In genomic region chr10:101442456-101442800, GRCh38 we compare ENCODE assay signal across 10 cellular contexts.
A peak's percentile ranks its signal among the peaks of the same experiment; 100 is the strongest.
DNase-seq lines count a peak whose midpoint lies in the region; ATAC-seq and TF ChIP-seq lines count a peak whose summit lies in the region.
"Had no signal": no experiment of that assay in that cellular context is flagged by ENCODE, and none has a peak within 500 bp of the region (broad histone marks: within the 10 kb centered on the region; RNA-seq: fewer than 3 reads in every experiment).

No MANE protein-coding gene starts in this region.

- no peak overlapping the region for H4K8ac ChIP-seq in H9 (replicated peaks; ENCODE audit: insufficient read length, low read depth, low read length)

- H3K9me3 ChIP-seq in HCT116 (ENCODE audit: control insufficient read depth in 1 of 2, insufficient read depth in 1 of 2, low read depth in 1 of 2, low read length in 2 of 2), result no peaks in the 10 kb centered on the region
- no peaks in the 10 kb centered on the region for H3K9me3 ChIP-seq in T-helper 17 cell (ENCODE audit: control insufficient read depth, low read length, poor library complexity, severe bottlenecking)
- no peaks in the 10 kb centered on the region for H3K9me3 ChIP-seq in H9 (ENCODE audit: control insufficient read depth, low read depth, low read length)
- H3K9me3 ChIP-seq: SJCRH30 had no signal

- H3K4me1 ChIP-seq in HCT116 (ENCODE audit: control insufficient read depth in 1 of 2, insufficient read depth in 2 of 2, low read length in 2 of 2), result no peaks in the 10 kb centered on the region
- peaks cover 2% of the 10 kb centered on the region; the same call in 1 of the 2 replicates for H3K4me1 ChIP-seq in H9 (ENCODE audit: insufficient read depth, low read length)

- H3K27ac ChIP-seq in 22Rv1 (no peak overlapping the region), HCT116 (ENCODE audit: low read depth, low read length) (no peak overlapping the region), H9 (ENCODE audit: insufficient read length, low read depth, low read length) (no peak overlapping the region)

- H2AK5ac ChIP-seq in H9 (ENCODE audit: insufficient read length, low read length), result no peak overlapping the region

- TF ChIP-seq RAD21 in HCT116 (IDR thresholded peaks at IDR 0.05; ENCODE audit: low read depth), result no peak

- H2BK15ac ChIP-seq in H9 (ENCODE audit: low read depth, low read length), result no peak overlapping the region

- H3K79me2 ChIP-seq in HCT116 (ENCODE audit: insufficient read depth, low read length) (no peaks in the 10 kb centered on the region; the same call in 1 of the 2 replicates), H9 (ENCODE audit: insufficient read depth, low read length) (no peaks in the 10 kb centered on the region)

- no peak overlapping the region for H3K23ac ChIP-seq in H9 (ENCODE audit: insufficient read length, low read depth, low read length)

- CTCF ChIA-PET in HCT116 (lab: Charles Lee) (interaction anchor here (1.0 to 7.4 kb wide), 7 partner anchors 14 to 228 kb away, joined by 3 to 182 read pairs (median 10); no protein-coding TSS in a partner anchor), WTC11 (lab: Charles Lee) (interaction anchor here (0.7 to 7.6 kb wide), 15 partner anchors 8 to 229 kb away, joined by 3 to 118 read pairs (median 7); partner anchors contain the start of gene BTRC)

- WGBS in H9 (ENCODE audit: extremely low coverage, insufficient read length, low lambda C conversion rate), result no CpG with 5 or more reads among the region's 3 CpGs

- H3K27me3 Mint-ChIP-seq in T-helper 17 cell (no peaks in the 10 kb centered on the region), memory B cell (no peaks in the 10 kb centered on the region), H9 (ENCODE audit: low read depth) (no peaks in the 10 kb centered on the region), WTC11 (ENCODE audit: low read depth) (no peaks in the 10 kb centered on the region)
- no peaks in the 10 kb centered on the region for H3K27me3 Mint-ChIP-seq in stimulated activated naive B cell treated with anti-CD40 and anti-IgM and Interleukin-4, amounts not matched to agents 10 μg/mL and 1 μg/mL and 100 μg/mL, for 72 hours
- H3K27me3 Mint-ChIP-seq: CD4-positive, alpha-beta memory T cell had no signal

- no peak overlapping the region for H3K4me3 ChIP-seq in HCT116 (replicated peaks in 1 of 2; ENCODE audit: low read depth in 1 of 2, low read length in 2 of 2)
- H3K4me3 ChIP-seq: SJCRH30 had no signal

- no peaks in the 10 kb centered on the region for H3K9me2 ChIP-seq in HCT116 (ENCODE audit: insufficient read depth)

- no peak overlapping the region for H2BK5ac ChIP-seq in H9 (ENCODE audit: insufficient read length, low read length)

- H4K5ac ChIP-seq in H9 (ENCODE audit: insufficient read length, low read depth, low read length), result no peak overlapping the region

- H2AFZ ChIP-seq in HCT116 (ENCODE audit: low read depth, low read length, poor library complexity, severe bottlenecking) (no peak overlapping the region), H9 (ENCODE audit: low read length) (no peak overlapping the region)

- ATAC-seq in HCT116, result no peak
- no peak for ATAC-seq in T-helper 17 cell
- ATAC-seq in memory B cell (ENCODE audit: low read depth), result no peak
- ATAC-seq in SK-N-SH treated with all-trans-retinoic acid at 6 μM for 48 hours, result no peak
- no peak for ATAC-seq in WTC11
- ATAC-seq in stimulated activated naive B cell treated with anti-CD40 and anti-IgM and Interleukin-4, amounts not matched to agents 10 μg/mL and 1 μg/mL and 100 μg/mL, for 72 hours (replicated peaks), result no peak

- H2BK12ac ChIP-seq in H9 (ENCODE audit: insufficient read length, low read depth, low read length), result no peak overlapping the region

- no peak overlapping the region for H4K91ac ChIP-seq in H9 (ENCODE audit: insufficient read length, low read depth, low read length)

- H3K27ac Mint-ChIP-seq in T-helper 17 cell (no peak overlapping the region), memory B cell (peak overlapping the region; percentile 15), H9 (no peak overlapping the region), WTC11 (no peak overlapping the region)
- H3K27ac Mint-ChIP-seq in stimulated activated naive B cell treated with anti-CD40 and anti-IgM and Interleukin-4, amounts not matched to agents 10 μg/mL and 1 μg/mL and 100 μg/mL, for 72 hours, result no peak overlapping the region

- no peak for TF ChIP-seq POLR2A in HCT116 (IDR thresholded peaks at IDR 0.05; ENCODE audit: borderline replicate concordance, extremely low read depth, insufficient read depth, insufficient read length)

- H2BK20ac ChIP-seq in H9 (ENCODE audit: low read depth, low read length, poor library complexity, severe bottlenecking), result no peak overlapping the region

- H3K56ac ChIP-seq in H9 (ENCODE audit: insufficient read length, low read depth, low read length), result no peak overlapping the region

- H4K20me1 ChIP-seq in HCT116 (ENCODE audit: insufficient read depth) (no peaks in the 10 kb centered on the region), H9 (ENCODE audit: control insufficient read depth, insufficient read depth, insufficient read length) (no peaks in the 10 kb centered on the region)

- no peak overlapping the region for H2BK120ac ChIP-seq in H9 (ENCODE audit: low read depth, low read length, poor library complexity, severe bottlenecking)

- DNase-seq in HCT116 (ENCODE audit: low read depth, low spot score) (no peak), T-helper 17 cell (no peak), memory B cell (ENCODE audit: low spot score in 2 of 2) (no peak), H9 (no peak), WTC11 (ENCODE audit: low spot score) (no peak)
- no peak for DNase-seq in stimulated activated naive B cell treated with anti-CD40 and anti-IgM and Interleukin-4, amounts not matched to agents 10 μg/mL and 1 μg/mL and 100 μg/mL, for 72 hours

- no peak overlapping the region for H3K18ac ChIP-seq in H9 (ENCODE audit: insufficient read length, low read depth, low read length)

- H3K36me3 ChIP-seq in HCT116 (ENCODE audit: control insufficient read depth in 1 of 2, insufficient read depth in 2 of 2, low read length in 2 of 2), result no peaks in the 10 kb centered on the region
- H3K36me3 ChIP-seq: SJCRH30 had no signal

- no peaks in the 10 kb centered on the region for H3K23me2 ChIP-seq in H9 (ENCODE audit: insufficient read length, low read depth, low read length, poor library complexity, severe bottlenecking)

- BruUV-seq in HCT116 (replicated peaks; lab: Mats Ljungman, UMichigan), result no TSS peak

- H3K27me3 ChIP-seq in HCT116 (ENCODE audit: insufficient read depth, low read length) (no peaks in the 10 kb centered on the region), H9 (ENCODE audit: insufficient read depth, low read length) (no peaks in the 10 kb centered on the region)
- H3K27me3 ChIP-seq: SJCRH30 had no signal

- H3K9ac ChIP-seq in HCT116 (ENCODE audit: low read length) (no peak overlapping the region), H9 (ENCODE audit: extremely low read depth, insufficient read length, low read length) (no peak overlapping the region)

- intact Hi-C loops in HCT116 (cut with micrococcal nuclease), result loop anchor here (1.0 kb wide), 3 partner anchors 141 to 228 kb away; no protein-coding TSS in a partner anchor

- no peaks in the 10 kb centered on the region for H3K79me1 ChIP-seq in H9 (ENCODE audit: insufficient read depth, low read depth, low read length, poor library complexity, severe bottlenecking)

- H3K4me3 Mint-ChIP-seq in T-helper 17 cell (peak overlapping the region; percentile 50), memory B cell (no peak overlapping the region), H9 (no peak overlapping the region), WTC11 (no peak overlapping the region)
- no peak overlapping the region for H3K4me3 Mint-ChIP-seq in stimulated activated naive B cell treated with anti-CD40 and anti-IgM and Interleukin-4, amounts not matched to agents 10 μg/mL and 1 μg/mL and 100 μg/mL, for 72 hours
- H3K4me3 Mint-ChIP-seq: CD4-positive, alpha-beta memory T cell had no signal

- RAD21 ChIA-PET in HCT116 (lab: Charles Lee; ENCODE audit: low non-redundant PET in 1 of 2, low total read pairs in 2 of 2, uncharacterized antibody in 2 of 2, unreplicated experiment in 2 of 2), result interaction anchor here in 1 of 2 experiments (1.0 kb wide), 3 partner anchors 140 to 154 kb away, joined by 3 to 15 read pairs (median 4); no protein-coding TSS in a partner anchor

- H3K4me2 ChIP-seq in HCT116 (ENCODE audit: low read length) (no peak overlapping the region), H9 (ENCODE audit: insufficient read depth, insufficient read length, low read length) (no peak overlapping the region)

- H3K4ac ChIP-seq in H9 (ENCODE audit: low read depth, low read length), result no peak overlapping the region

- H3T11ph ChIP-seq in H9 (ENCODE audit: low read length), result no peak overlapping the region

- no peak overlapping the region for H3K14ac ChIP-seq in H9 (ENCODE audit: insufficient read depth, low read length)

- peaks cover 6% of the 10 kb centered on the region for H3K4me1 Mint-ChIP-seq in T-helper 17 cell
- peaks cover 3% of the 10 kb centered on the region for H3K4me1 Mint-ChIP-seq in memory B cell
- H3K4me1 Mint-ChIP-seq in H9, result peaks cover 12 to 14% of the 10 kb centered on the region in 2 experiments
- peaks cover 24% of the 10 kb centered on the region for H3K4me1 Mint-ChIP-seq in WTC11
- peaks cover 2 to 6% of the 10 kb centered on the region in 2 donors for H3K4me1 Mint-ChIP-seq in stimulated activated naive B cell treated with anti-CD40 and anti-IgM and Interleukin-4, amounts not matched to agents 10 μg/mL and 1 μg/mL and 100 μg/mL, for 72 hours

- H3K36me3 Mint-ChIP-seq in T-helper 17 cell (ENCODE audit: low read depth), result peaks cover 2% of the 10 kb centered on the region
- H3K36me3 Mint-ChIP-seq in memory B cell, result no peaks in the 10 kb centered on the region
- H3K36me3 Mint-ChIP-seq in H9 (ENCODE audit: insufficient read depth in 1 of 3, low read depth in 3 of 3), result no peaks in the 10 kb centered on the region
- no peaks in the 10 kb centered on the region for H3K36me3 Mint-ChIP-seq in WTC11
- no peaks in the 10 kb centered on the region for H3K36me3 Mint-ChIP-seq in stimulated activated naive B cell treated with anti-CD40 and anti-IgM and Interleukin-4, amounts not matched to agents 10 μg/mL and 1 μg/mL and 100 μg/mL, for 72 hours
- H3K36me3 Mint-ChIP-seq: CD4-positive, alpha-beta memory T cell had no signal

- POLR2A ChIA-PET in HCT116 (lab: Charles Lee) (no interaction called here), WTC11 (lab: Charles Lee) (no interaction called here)

- peak; percentile 31 for TF ChIP-seq CTCF in 22Rv1 (IDR thresholded peaks at IDR 0.05)
- TF ChIP-seq CTCF in HCT116 (IDR thresholded peaks at IDR 0.05 in 2 of 3, conservative IDR thresholded peaks at IDR 0.05 in 1 of 3; ENCODE audit: borderline replicate concordance in 1 of 3, insufficient read depth in 1 of 3, low read depth in 2 of 3, low read length in 2 of 3), result no peak
- no peak for TF ChIP-seq CTCF in H9 (conservative IDR thresholded peaks at IDR 0.05)
- TF ChIP-seq CTCF in WTC11 (IDR thresholded peaks at IDR 0.05), result no peak

- H3K9me3 Mint-ChIP-seq in memory B cell (no peaks in the 10 kb centered on the region), H9 (no peaks in the 10 kb centered on the region), WTC11 (no peaks in the 10 kb centered on the region)
- no peaks in the 10 kb centered on the region for H3K9me3 Mint-ChIP-seq in stimulated activated naive B cell treated with anti-CD40 and anti-IgM and Interleukin-4, amounts not matched to agents 10 μg/mL and 1 μg/mL and 100 μg/mL, for 72 hours
- H3K9me3 Mint-ChIP-seq: CD4-positive, alpha-beta memory T cell had no signal
